5 cellular contexts compared by ENCODE assay signal in the genomic region with DNA sequence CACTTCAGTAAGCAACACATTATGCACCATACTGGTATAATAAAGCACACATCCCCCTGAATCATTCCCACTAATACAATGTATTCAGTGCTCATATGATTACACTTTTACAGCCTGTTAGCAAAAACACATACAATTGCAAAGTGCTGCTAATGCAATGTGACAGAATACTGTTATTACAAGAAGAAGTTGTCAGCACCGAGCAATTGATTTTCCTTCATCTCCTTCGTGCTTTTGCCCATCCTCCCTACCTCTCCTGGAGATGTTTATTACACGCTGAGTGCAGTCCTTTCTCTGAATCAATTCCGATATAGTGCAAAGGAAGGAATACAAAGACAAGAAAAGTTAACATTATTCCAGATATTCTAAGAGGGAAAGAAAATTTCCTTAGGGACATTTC.
"Had no signal": no experiment of that assay in that cellular context is flagged by ENCODE, and none has a peak within 500 bp of the region (broad histone marks: within the 10 kb centered on the region; RNA-seq: fewer than 3 reads in every experiment).

No MANE protein-coding gene starts in this region.

- H3K36me3 Mint-ChIP-seq: IgD-negative memory B cell had no signal

- H3K4me3 ChIP-seq: GM23248 had no signal

- DNase-seq: GM23248, H9, HCEC 1CT, KBM-7 had no signal

- H3K27me3 Mint-ChIP-seq: IgD-negative memory B cell had no signal

- H3K4me3 Mint-ChIP-seq: H9, IgD-negative memory B cell had no signal

- H2AFZ ChIP-seq: GM23248 had no signal

- H3K27ac ChIP-seq: GM23248 had no signal

- H3K27ac Mint-ChIP-seq: H9 had no signal

- H3K9ac ChIP-seq: GM23248 had no signal

- H3K9me3 Mint-ChIP-seq: H9 had no signal
